8 cellular contexts compared by ENCODE assay signal in the genomic region with DNA sequence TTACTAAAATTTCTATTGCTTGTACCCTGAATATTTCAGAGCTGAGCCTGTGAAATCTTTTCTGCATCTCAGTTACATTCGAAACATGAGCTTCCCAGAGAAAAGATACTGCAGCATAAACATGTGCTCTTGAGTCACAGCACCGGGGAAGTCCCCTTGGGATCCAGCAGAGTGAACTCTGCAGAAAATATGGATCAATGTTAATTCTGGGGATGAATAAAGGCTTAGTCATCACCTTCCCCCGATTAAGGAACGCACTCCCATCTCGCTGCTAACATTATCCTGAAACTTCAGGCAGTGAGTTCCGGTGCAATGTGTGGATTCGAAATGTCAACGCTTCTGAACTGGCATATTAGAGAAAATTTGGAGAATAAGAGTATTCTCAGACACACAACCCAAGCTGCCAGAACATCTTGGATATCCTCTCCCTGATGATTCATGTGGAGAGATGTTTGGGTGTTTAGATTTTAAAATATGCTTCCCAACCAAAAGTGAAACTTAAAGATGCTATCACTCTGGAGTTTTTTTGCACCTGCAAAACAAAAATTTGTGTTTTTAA.
DNase-seq lines count a peak whose midpoint lies in the region; ATAC-seq and TF ChIP-seq lines count a peak whose summit lies in the region.

No MANE protein-coding gene starts in this region.

- peaks cover 13% of the 10 kb centered on the region for H3K36me3 ChIP-seq in right atrium auricular region

- H3K4me1 ChIP-seq in right atrium auricular region, result peaks cover 0 to 70% of the 10 kb centered on the region in 2 donors

- H3K9me3 Mint-ChIP-seq in activated CD4-positive, alpha-beta T cell treated with anti-CD3 and anti-CD28 coated beads, Interleukin-2, amount 10 ng/mL, durations not matched to agents 7 days and 5 days, result peaks cover 11% of the 10 kb centered on the region
- no peaks in the 10 kb centered on the region for H3K9me3 Mint-ChIP-seq in activated CD8-positive, alpha-beta T cell treated with anti-CD3 and anti-CD28 coated beads, Interleukin-2, amount 10 ng/mL, durations not matched to agents 7 days and 5 days (ENCODE audit: insufficient read depth)
- peaks cover 5% of the 10 kb centered on the region for H3K9me3 Mint-ChIP-seq in stimulated activated memory B cell treated with anti-CD40 and anti-IgM and Interleukin-4, amounts not matched to agents 10 μg/mL and 1 μg/mL and 100 μg/mL, for 72 hours

- H3K9me3 ChIP-seq in right atrium auricular region, result no peaks in the 10 kb centered on the region

- H3K27ac ChIP-seq in right atrium auricular region, result peak overlapping the region; percentile 81 to 86

- no peak for DNase-seq in activated CD4-positive, alpha-beta T cell treated with anti-CD3 and anti-CD28 coated beads, Interleukin-2, amount 10 ng/mL, durations not matched to agents 7 days and 5 days
- DNase-seq in activated CD4-positive, alpha-beta T cell treated with anti-CD3 and anti-CD28 coated beads for 4 hours, result no peak
- DNase-seq in activated CD8-positive, alpha-beta T cell treated with anti-CD3 and anti-CD28 coated beads, Interleukin-2, amount 10 ng/mL, durations not matched to agents 7 days and 5 days, result no peak
- DNase-seq in right atrium auricular region (ENCODE audit: low spot score) (no peak), HT-29 (ENCODE audit: low spot score) (no peak), NCI-H1105 (lab: John Stamatoyannopoulos, UW) (no peak)

- no peak for TF ChIP-seq CTCF in right atrium auricular region (IDR thresholded peaks at IDR 0.05)

- H3K27ac Mint-ChIP-seq in activated CD4-positive, alpha-beta T cell treated with anti-CD3 and anti-CD28 coated beads, Interleukin-2, amount 10 ng/mL, durations not matched to agents 7 days and 5 days, result peak overlapping the region; percentile 63
- H3K27ac Mint-ChIP-seq in activated CD8-positive, alpha-beta T cell treated with anti-CD3 and anti-CD28 coated beads, Interleukin-2, amount 10 ng/mL, durations not matched to agents 7 days and 5 days, result peak overlapping the region; percentile 84
- H3K27ac Mint-ChIP-seq in stimulated activated memory B cell treated with anti-CD40 and anti-IgM and Interleukin-4, amounts not matched to agents 10 μg/mL and 1 μg/mL and 100 μg/mL, for 72 hours, result peak overlapping the region; percentile 84

- POLR2A ChIA-PET in activated CD4-positive, alpha-beta T cell treated with anti-CD3 and anti-CD28 coated beads, Interleukin-2, amount 10 ng/mL, durations not matched to agents 7 days and 5 days (lab: Charles Lee), result no interaction called here
- POLR2A ChIA-PET in activated CD8-positive, alpha-beta T cell treated with anti-CD3 and anti-CD28 coated beads, Interleukin-2, amount 10 ng/mL, durations not matched to agents 7 days and 5 days (lab: Charles Lee), result interaction anchor here (1.0 to 2.3 kb wide), 2 partner anchors 26 to 33 kb away, joined by 3 to 6 read pairs; no protein-coding TSS in a partner anchor

- H3K4me1 Mint-ChIP-seq in activated CD4-positive, alpha-beta T cell treated with anti-CD3 and anti-CD28 coated beads, Interleukin-2, amount 10 ng/mL, durations not matched to agents 7 days and 5 days, result peaks cover 72% of the 10 kb centered on the region
- peaks cover 70% of the 10 kb centered on the region for H3K4me1 Mint-ChIP-seq in activated CD8-positive, alpha-beta T cell treated with anti-CD3 and anti-CD28 coated beads, Interleukin-2, amount 10 ng/mL, durations not matched to agents 7 days and 5 days (ENCODE audit: low read depth)
- H3K4me1 Mint-ChIP-seq in stimulated activated memory B cell treated with anti-CD40 and anti-IgM and Interleukin-4, amounts not matched to agents 10 μg/mL and 1 μg/mL and 100 μg/mL, for 72 hours, result peaks cover 74% of the 10 kb centered on the region

- no peaks in the 10 kb centered on the region for H3K27me3 ChIP-seq in right atrium auricular region

- CTCF ChIA-PET in activated CD4-positive, alpha-beta T cell treated with anti-CD3 and anti-CD28 coated beads, Interleukin-2, amount 10 ng/mL, durations not matched to agents 7 days and 5 days (lab: Charles Lee), result interaction anchor here (0.6 to 1.6 kb wide), 2 partner anchors 11 to 41 kb away, joined by 3 read pairs; no protein-coding TSS in a partner anchor
- CTCF ChIA-PET in activated CD8-positive, alpha-beta T cell treated with anti-CD3 and anti-CD28 coated beads, Interleukin-2, amount 10 ng/mL, durations not matched to agents 7 days and 5 days (lab: Charles Lee), result interaction anchor here (0.7 to 5.4 kb wide), 8 partner anchors 18 to 133 kb away, joined by 3 to 32 read pairs (median 4); no protein-coding TSS in a partner anchor

- peak overlapping the region; percentile 18 for H3K4me3 Mint-ChIP-seq in activated CD4-positive, alpha-beta T cell treated with anti-CD3 and anti-CD28 coated beads, Interleukin-2, amount 10 ng/mL, durations not matched to agents 7 days and 5 days
- H3K4me3 Mint-ChIP-seq in activated CD8-positive, alpha-beta T cell treated with anti-CD3 and anti-CD28 coated beads, Interleukin-2, amount 10 ng/mL, durations not matched to agents 7 days and 5 days, result peak overlapping the region; percentile 55
- peak overlapping the region; percentile 58 for H3K4me3 Mint-ChIP-seq in stimulated activated memory B cell treated with anti-CD40 and anti-IgM and Interleukin-4, amounts not matched to agents 10 μg/mL and 1 μg/mL and 100 μg/mL, for 72 hours

- H3K27me3 Mint-ChIP-seq in activated CD4-positive, alpha-beta T cell treated with anti-CD3 and anti-CD28 coated beads, Interleukin-2, amount 10 ng/mL, durations not matched to agents 7 days and 5 days, result no peaks in the 10 kb centered on the region
- no peaks in the 10 kb centered on the region for H3K27me3 Mint-ChIP-seq in activated CD8-positive, alpha-beta T cell treated with anti-CD3 and anti-CD28 coated beads, Interleukin-2, amount 10 ng/mL, durations not matched to agents 7 days and 5 days (ENCODE audit: low read depth)
- no peaks in the 10 kb centered on the region for H3K27me3 Mint-ChIP-seq in stimulated activated memory B cell treated with anti-CD40 and anti-IgM and Interleukin-4, amounts not matched to agents 10 μg/mL and 1 μg/mL and 100 μg/mL, for 72 hours

- ATAC-seq in activated CD8-positive, alpha-beta T cell treated with anti-CD3 and anti-CD28 coated beads, Interleukin-2, amount 10 ng/mL, durations not matched to agents 7 days and 5 days, result no peak
- no peak for ATAC-seq in stimulated activated memory B cell treated with anti-CD40 and anti-IgM and Interleukin-4, amounts not matched to agents 10 μg/mL and 1 μg/mL and 100 μg/mL, for 72 hours
- ATAC-seq in HG02759 (IDR thresholded peaks at IDR 0.05; ENCODE audit: unreplicated experiment), result no peak

- H3K36me3 Mint-ChIP-seq in activated CD4-positive, alpha-beta T cell treated with anti-CD3 and anti-CD28 coated beads, Interleukin-2, amount 10 ng/mL, durations not matched to agents 7 days and 5 days (ENCODE audit: low read depth), result peaks cover 60% of the 10 kb centered on the region
- peaks cover 70% of the 10 kb centered on the region for H3K36me3 Mint-ChIP-seq in activated CD8-positive, alpha-beta T cell treated with anti-CD3 and anti-CD28 coated beads, Interleukin-2, amount 10 ng/mL, durations not matched to agents 7 days and 5 days (ENCODE audit: low read depth)
- H3K36me3 Mint-ChIP-seq in stimulated activated memory B cell treated with anti-CD40 and anti-IgM and Interleukin-4, amounts not matched to agents 10 μg/mL and 1 μg/mL and 100 μg/mL, for 72 hours, result peaks cover 38% of the 10 kb centered on the region

- H3K4me3 ChIP-seq in right atrium auricular region, result peak overlapping the region; percentile 3 to 25
